In genomic region chr1:20887269-20887668, GRCh38 we compare ENCODE assay signal across 25 cellular contexts.
"Had no signal": no experiment of that assay in that cellular context is flagged by ENCODE, and none has a peak within 500 bp of the region (broad histone marks: within the 10 kb centered on the region; RNA-seq: fewer than 3 reads in every experiment).

No MANE protein-coding gene starts in this region.

- DNase-seq: hippocampal formation; left colon; left lung; lower lobe of right lung; mammary epithelial cell; mesenchymal stem cell; naive thymus-derived CD8-positive, alpha-beta T cell; nucleus accumbens; pancreas; posterior cingulate gyrus; retina; right cardiac atrium; stimulated activated CD4-positive, alpha-beta T cell treated with anti-CD3 and anti-CD28 coated beads, Interleukin-12 subunit alpha, Interleukin-12 subunit beta, amount 100 ng/mL, for 4 hours; stimulated activated CD4-positive, alpha-beta T cell treated with anti-CD3 and anti-CD28 coated beads, Interleukin-15, amount 100 ng/mL, for 24 hours; stimulated activated CD4-positive, alpha-beta T cell treated with anti-CD3 and anti-CD28 coated beads, Interleukin-2, amount 100 ng/mL, for 24 hours; stimulated activated CD4-positive, alpha-beta T cell treated with anti-CD3 and anti-CD28 coated beads, Interleukin-4, amount 100 ng/mL, for 1 hour; stimulated activated naive B cell treated with anti-CD40 and anti-IgM and Interleukin-4, amounts not matched to agents 10 μg/mL and 1 μg/mL and 100 μg/mL, for 72 hours; stimulated activated naive CD8-positive, alpha-beta T cell treated with anti-CD3 and anti-CD28 coated beads, Interleukin-15, Interleukin-2, amounts not matched to agents 100 U/mL and 50 U/mL, for 24 hours; stomach; testis; tibial artery; uterus had no signal

- ATAC-seq: left colon; left lung; lower lobe of right lung; naive thymus-derived CD8-positive, alpha-beta T cell; pancreas; right cardiac atrium; sciatic nerve; stimulated activated naive B cell treated with anti-CD40 and anti-IgM and Interleukin-4, amounts not matched to agents 10 μg/mL and 1 μg/mL and 100 μg/mL, for 72 hours; stimulated activated naive CD8-positive, alpha-beta T cell treated with anti-CD3 and anti-CD28 coated beads, Interleukin-15, Interleukin-2, amounts not matched to agents 100 U/mL and 50 U/mL, for 24 hours had no signal

- H3K27ac ChIP-seq: left lung, lower lobe of right lung, pancreas, prostate gland, skin epidermis, stomach, testis, tibial artery, uterus had no signal

- H3K36me3 ChIP-seq: prostate gland, uterus had no signal

- H3K4me3 ChIP-seq: left lung, lower lobe of right lung, pancreas, prostate gland, skin epidermis, stomach, testis, tibial artery, uterus had no signal

- H3K4me1 ChIP-seq: left lung, lower lobe of right lung, prostate gland, testis, tibial artery, uterus had no signal

- H3K9me3 ChIP-seq: left lung, lower lobe of right lung, pancreas, prostate gland, stomach, testis, tibial artery, uterus had no signal

- H3K27me3 ChIP-seq: left lung, pancreas, stomach, testis, tibial artery, uterus had no signal
